Comparison of ENCODE assay signal across 12 cellular contexts in genomic region chr12:102197789-102198188, GRCh38. TPM values are rescaled to one million over a fixed set of nuclear protein-coding genes. Genes with fewer than 3 reads are reported as not detected.
A peak's percentile ranks its signal among the peaks of the same experiment; 100 is the strongest.
DNase-seq lines count a peak whose midpoint lies in the region; ATAC-seq and TF ChIP-seq lines count a peak whose summit lies in the region.
"Had no signal": no experiment of that assay in that cellular context is flagged by ENCODE, and none has a peak within 500 bp of the region (broad histone marks: within the 10 kb centered on the region; RNA-seq: fewer than 3 reads in every experiment).

PMCH (minus strand) TSS chr12:102197833; CDS start chr12:102197770, 63 bp downstream.

- H3K4me3 ChIP-seq in fibroblast of pulmonary artery (replicated peaks; ENCODE audit: low read depth, low read length) (no peak within 1 kb of the TSS), colonic mucosa (no peak within 1 kb of the TSS)
- H3K4me3 ChIP-seq: skin epidermis had no signal

- no peaks in the 10 kb centered on the region for H3K27me3 ChIP-seq in colonic mucosa
- no peaks in the 10 kb centered on the region for H3K27me3 ChIP-seq in CD4-positive, alpha-beta T cell (ENCODE audit: control insufficient read depth, insufficient read depth, low read length)

- TF ChIP-seq CTCF in fibroblast of pulmonary artery (IDR thresholded peaks at IDR 0.05; ENCODE audit: low read length, missing control alignments) (no peak), colonic mucosa (IDR thresholded peaks at IDR 0.05) (no peak)
- TF ChIP-seq CTCF in CD4-positive, alpha-beta T cell (IDR thresholded peaks at IDR 0.05) = no peak

- no peaks in the 10 kb centered on the region for H3K27me3 Mint-ChIP-seq in CD4-positive, alpha-beta T cell

- ATAC-seq in GM18499 (IDR thresholded peaks at IDR 0.05; ENCODE audit: insufficient read depth, unreplicated experiment) = peak; percentile 84
- peak; percentile 87 for ATAC-seq in GM21576 (IDR thresholded peaks at IDR 0.05; ENCODE audit: unreplicated experiment)
- ATAC-seq in HG03558 (IDR thresholded peaks at IDR 0.05; ENCODE audit: extremely low read depth, unreplicated experiment) = peak; percentile 79
- ATAC-seq in CD4-positive, alpha-beta T cell (ENCODE audit: poor library complexity) = no peak
- ATAC-seq: Right ventricle myocardium inferior had no signal

- H3K4me3 Mint-ChIP-seq in CD4-positive, alpha-beta T cell = no peak within 1 kb of the TSS

- no peaks in the 10 kb centered on the region for H3K9me3 Mint-ChIP-seq in CD4-positive, alpha-beta T cell

- H3K9ac ChIP-seq in colonic mucosa (ENCODE audit: low read depth in 2 of 2, low read length in 2 of 2) = no peak within 1 kb of the TSS

- DNase-seq in fibroblast of pulmonary artery (ENCODE audit: low read depth) (peak; percentile 31), colonic mucosa (no peak), GDM1 (lab: John Stamatoyannopoulos, UW) (no peak)
- DNase-seq in effector CD4-positive, alpha-beta T cell = no peak
- DNase-seq in CD4-positive, alpha-beta T cell = no peak
- DNase-seq: activated effector memory CD4-positive, alpha-beta T cell treated with anti-CD3 and anti-CD28 coated beads, Interleukin-2, amount 50 U/mL, for 16 hours had no signal

- no peaks in the 10 kb centered on the region for H3K36me3 Mint-ChIP-seq in CD4-positive, alpha-beta T cell (ENCODE audit: low read depth)

- no peak within 1 kb of the TSS for H3K27ac ChIP-seq in colonic mucosa
- no peak within 1 kb of the TSS for H3K27ac ChIP-seq in CD4-positive, alpha-beta T cell (ENCODE audit: low read depth, low read length)
- H3K27ac ChIP-seq: skin epidermis had no signal

- H3K36me3 ChIP-seq in colonic mucosa = no peaks in the 10 kb centered on the region

- H3K27ac Mint-ChIP-seq in CD4-positive, alpha-beta T cell = no peak within 1 kb of the TSS

- no peaks in the 10 kb centered on the region for H3K9me3 ChIP-seq in colonic mucosa
- no peaks in the 10 kb centered on the region for H3K9me3 ChIP-seq in CD4-positive, alpha-beta T cell (ENCODE audit: control insufficient read depth, low read length)

- no peaks in the 10 kb centered on the region for H3K4me1 ChIP-seq in colonic mucosa

- POLR2A ChIA-PET in CD4-positive, alpha-beta T cell (lab: Charles Lee) = no interaction called here

- no peaks in the 10 kb centered on the region for H3K4me1 Mint-ChIP-seq in CD4-positive, alpha-beta T cell (ENCODE audit: low read depth)

- intact Hi-C loops in colonic mucosa (cut with DNase I) = no loop called here
- intact Hi-C loops in CD4-positive, alpha-beta T cell (cut with DNase I, micrococcal nuclease) = no loop called here

- CTCF ChIA-PET in CD4-positive, alpha-beta T cell (lab: Charles Lee) = no interaction called here

RNA-seq across cellular contexts. Expression of gene PMCH, which starts in this region (rescaled TPM):
- total RNA-seq in colonic mucosa = not detected
- not detected for total RNA-seq in CD4-positive, alpha-beta T cell
- total RNA-seq: Right ventricle myocardium inferior, ureter had no signal
